13 cellular contexts compared by ENCODE assay signal in genomic region chr17:15510361-15510760, GRCh38. TPM values are rescaled to one million over a fixed set of nuclear protein-coding genes. Genes with fewer than 3 reads are reported as not detected.
A peak's percentile ranks its signal among the peaks of the same experiment; 100 is the strongest.
DNase-seq lines count a peak whose midpoint lies in the region; ATAC-seq, FAIRE-seq and TF ChIP-seq lines count a peak whose summit lies in the region.
"Had no signal": no experiment of that assay in that cellular context is flagged by ENCODE, and none has a peak within 500 bp of the region (broad histone marks: within the 10 kb centered on the region; RNA-seq: fewer than 3 reads in every experiment).

No MANE protein-coding gene starts in this region.

- H3K9me2 ChIP-seq in MM.1S (replicated peaks; ENCODE audit: insufficient read depth, low read length) = no peaks in the 10 kb centered on the region

- H2AFZ ChIP-seq in MM.1S (ENCODE audit: low read length) = no peak overlapping the region

- TF ChIP-seq EP300 in A549 (IDR thresholded peaks at IDR 0.05) = no peak

- H4K20me1 ChIP-seq in MM.1S (ENCODE audit: insufficient read depth, low read length) = no peaks in the 10 kb centered on the region

- no peaks in the 10 kb centered on the region for H3F3A ChIP-seq in MM.1S (ENCODE audit: insufficient read depth, low read length)

- no peaks in the 10 kb centered on the region for H3K36me3 ChIP-seq in MM.1S (replicated peaks; ENCODE audit: insufficient read depth, low read length)

- DNase-seq in A549 (ENCODE audit: low read depth in 1 of 2, low spot score in 1 of 2) (peak in 1 of 2 experiments; percentile 41), HFFc6 (peak; percentile 85), astrocyte of the hippocampus (ENCODE audit: low read depth, low spot score) (peak; percentile 88), glomerular visceral epithelial cell (ENCODE audit: extremely low spot score) (peak; percentile 42), Calu3 (no peak), MM.1S (no peak), hypothalamus (lab: John Stamatoyannopoulos, UW) (no peak)
- DNase-seq: activated naive CD4-positive, alpha-beta T cell had no signal

- no peak for TF ChIP-seq RAD21 in A549 (conservative IDR thresholded peaks at IDR 0.05 in 1 of 2, IDR thresholded peaks at IDR 0.05 in 1 of 2)

- H3K4me2 ChIP-seq in A549 = peak overlapping the region; percentile 9; the same call in 1 of the 3 replicates
- H3K4me2 ChIP-seq in MM.1S (ENCODE audit: low read depth, low read length) = no peak overlapping the region

- H3K4me3 Mint-ChIP-seq in HFFc6 (peak overlapping the region; percentile 25; the same call in 1 of the 2 replicates), Calu3 (ENCODE audit: low read depth, unreplicated experiment) (no peak overlapping the region)
- H3K4me3 Mint-ChIP-seq: neural crest cell had no signal

- peak overlapping the region; percentile 35 for H3K27ac Mint-ChIP-seq in HFFc6
- no peak overlapping the region for H3K27ac Mint-ChIP-seq in Calu3 (ENCODE audit: unreplicated experiment)

- 35% methylated on average over 3 of the region's 3 CpGs for WGBS in A549 (ENCODE audit: missing lambda C conversion rate)

- H3K79me2 ChIP-seq in MM.1S (ENCODE audit: low read length) = no peaks in the 10 kb centered on the region

- H3K27me3 Mint-ChIP-seq in HFFc6 (ENCODE audit: insufficient read depth) (peaks cover 1% of the 10 kb centered on the region; the same call in 1 of the 2 replicates), Calu3 (ENCODE audit: unreplicated experiment) (no peaks in the 10 kb centered on the region)

- no TSS peak for BruUV-seq in Calu3 (replicated peaks; lab: Mats Ljungman, UMichigan)

- CTCF ChIA-PET in A549 (lab: Yijun Ruan, JAX) = interaction anchor here (0.6 to 2.4 kb wide), 4 partner anchors 8 to 262 kb away, joined by 3 to 9 read pairs (median 7); no protein-coding TSS in a partner anchor
- CTCF ChIA-PET in Calu3 (lab: Charles Lee) = interaction anchor here (1.0 kb wide), 1 partner anchor 8 kb away, joined by 4 read pairs; no protein-coding TSS in a partner anchor

- peak; percentile 53 to 74; a peak in 4 of 6 replicates for ATAC-seq in A549
- ATAC-seq in GM21786 (IDR thresholded peaks at IDR 0.05; ENCODE audit: unreplicated experiment) = no peak
- ATAC-seq: left lobe of liver had no signal

- POLR2A ChIA-PET in A549 (lab: Yijun Ruan, JAX) = interaction anchor here (0.6 kb wide), 1 partner anchor 33 kb away, joined by 5 read pairs; no protein-coding TSS in a partner anchor

- H3K27ac ChIP-seq in A549 = no peak overlapping the region
- H3K27ac ChIP-seq in MM.1S (ENCODE audit: low read length) = no peak overlapping the region
- H3K27ac ChIP-seq: vagina had no signal

- H3K4me1 Mint-ChIP-seq in HFFc6 (ENCODE audit: low read depth) = peaks cover 74% of the 10 kb centered on the region
- H3K4me1 Mint-ChIP-seq in Calu3 (ENCODE audit: low read depth, unreplicated experiment) = peaks cover 7% of the 10 kb centered on the region

- no peak overlapping the region for H3K9ac ChIP-seq in MM.1S (ENCODE audit: low read length)

- peaks cover 11% of the 10 kb centered on the region for H3K9me3 Mint-ChIP-seq in HFFc6
- H3K9me3 Mint-ChIP-seq in Calu3 (ENCODE audit: low read depth, unreplicated experiment) = no peaks in the 10 kb centered on the region
- H3K9me3 Mint-ChIP-seq: neural crest cell had no signal

- H3K4me3 ChIP-seq in A549 (no peak overlapping the region), MM.1S (ENCODE audit: low read length) (no peak overlapping the region)
- H3K4me3 ChIP-seq: vagina had no signal

- TF ChIP-seq POLR2A in A549 (IDR thresholded peaks at IDR 0.05; ENCODE audit: low read length) = no peak

- intact Hi-C loops in Calu3 (cut with micrococcal nuclease; ENCODE audit: unreplicated experiment) = no loop called here

- TF ChIP-seq CTCF in A549 (IDR thresholded peaks at IDR 0.05) (no peak), HFFc6 (IDR thresholded peaks at IDR 0.05) (no peak), Calu3 (IDR thresholded peaks at IDR 0.05; ENCODE audit: unreplicated experiment) (no peak), MM.1S (IDR thresholded peaks at IDR 0.05; ENCODE audit: low read length) (no peak)

- H3K36me3 Mint-ChIP-seq in HFFc6 (ENCODE audit: low read depth) (peaks cover 31% of the 10 kb centered on the region), Calu3 (ENCODE audit: insufficient read depth, unreplicated experiment) (no peaks in the 10 kb centered on the region)

- FAIRE-seq in A549 (lab: Jason Lieb, UNC) = no peak
- FAIRE-seq: colon had no signal

- H3K4me1 ChIP-seq in A549 (peaks cover 11% of the 10 kb centered on the region), MM.1S (ENCODE audit: low read length) (no peaks in the 10 kb centered on the region)

- no peaks in the 10 kb centered on the region for H3K9me3 ChIP-seq in A549
- no peaks in the 10 kb centered on the region for H3K9me3 ChIP-seq in MM.1S (replicated peaks; ENCODE audit: insufficient read depth, low read length)
- H3K9me3 ChIP-seq: vagina had no signal

- H3K27me3 ChIP-seq in MM.1S (replicated peaks; ENCODE audit: insufficient read depth, low read length) = no peaks in the 10 kb centered on the region
- H3K27me3 ChIP-seq: vagina had no signal

TF ChIP-seq in A549, 52 proteins besides CTCF, POLR2A, EP300 and RAD21:
- no peak for TF ChIP-seq KDM5A (IDR thresholded peaks at IDR 0.05)
- TF ChIP-seq HOXB5 (CRISPR knock-in tag; IDR thresholded peaks at IDR 0.05) = no peak
- no peak for TF ChIP-seq HDAC2 (IDR thresholded peaks at IDR 0.05)
- TF ChIP-seq ZNF302 (CRISPR knock-in tag; IDR thresholded peaks at IDR 0.05) = no peak
- TF ChIP-seq HEYL (CRISPR knock-in tag; IDR thresholded peaks at IDR 0.05) = no peak
- TF ChIP-seq FOSL2 (IDR thresholded peaks at IDR 0.05) = no peak
- TF ChIP-seq FOSL2 (CRISPR knock-in tag; IDR thresholded peaks at IDR 0.05) = no peak
- no peak for TF ChIP-seq ZC3H11A (IDR thresholded peaks at IDR 0.05)
- TF ChIP-seq SREBF2 (IDR thresholded peaks at IDR 0.05) = no peak
- no peak for TF ChIP-seq MAX (IDR thresholded peaks at IDR 0.05)
- TF ChIP-seq RARB (CRISPR knock-in tag; IDR thresholded peaks at IDR 0.05) = no peak
- no peak for TF ChIP-seq CEBPB (IDR thresholded peaks at IDR 0.05)
- TF ChIP-seq REST (IDR thresholded peaks at IDR 0.05) = no peak
- TF ChIP-seq BCL3 (IDR thresholded peaks at IDR 0.05) = no peak
- TF ChIP-seq HOXB13 (CRISPR knock-in tag; IDR thresholded peaks at IDR 0.05; ENCODE audit: low read depth) = no peak
- TF ChIP-seq RCOR1 (IDR thresholded peaks at IDR 0.05; ENCODE audit: low read depth, low read length) = no peak

RNA-seq across cellular contexts. Expression of gene CDRT4, which starts 42.9 kb away (rescaled TPM):
- polyA plus RNA-seq in A549 (2011; rRNA removed) (5.4 and 6.0 TPM in 2 replicates), A549 (2017; fragmentation: RNase III; extraction: RNeasy Plus Mini Kit Qiagen cat#74134 plus additional on column Dnase treatment) (0.58 to 1.1 TPM (median 0.76 TPM) in 3 replicates)
- polyA plus RNA-seq in A549 (2012; cell fraction: cytosol; rRNA removed) = 0.50 and 0.93 TPM in 2 replicates
- 19.6 and 36.8 TPM in 2 replicates for polyA plus RNA-seq in A549 (2012; cell fraction: nucleus; rRNA removed)
- 7.4 and 10.3 TPM in 2 replicates for polyA minus RNA-seq in A549 (2011; rRNA and poly(A)+ RNA removed)
- total RNA-seq in HFFc6 (2021; fragmentation: NEBNext Ultra II Directional; extraction: Animal tissue kit (Norgen Biotek cat#: 25700)) = 1 to 10 TPM in 5 of 6 experiments, under 1 TPM in 1; 0.60 to 2.5 (median 1.3) TPM
- 1.3 and 2.8 TPM in 2 replicates for total RNA-seq in Calu3 (2022)

RNA-seq across cellular contexts. Expression of gene TVP23C, which starts 52.9 kb away (rescaled TPM):
- polyA plus RNA-seq in A549 (2011; rRNA removed) = 14.1 and 22.7 TPM in 2 replicates
- 2.3 and 2.6 TPM in 2 replicates for polyA plus RNA-seq in A549 (2012; cell fraction: cytosol; rRNA removed)
- polyA plus RNA-seq in A549 (2012; cell fraction: nucleus; rRNA removed) = 6.2 and 9.0 TPM in 2 replicates
- 17.5 to 21.0 TPM (median 19.9 TPM) in 3 replicates for polyA plus RNA-seq in A549 (2017; fragmentation: RNase III; extraction: RNeasy Plus Mini Kit Qiagen cat#74134 plus additional on column Dnase treatment)
- polyA minus RNA-seq in A549 (2011; rRNA and poly(A)+ RNA removed) = 20.7 and 33.8 TPM in 2 replicates
- 10 to 100 TPM in 5 of 6 experiments, 1 to 10 TPM in 1; 9.3 to 14.9 (median 12.4) TPM for total RNA-seq in HFFc6 (2021; fragmentation: NEBNext Ultra II Directional; extraction: Animal tissue kit (Norgen Biotek cat#: 25700))
- 7.4 and 7.7 TPM in 2 replicates for total RNA-seq in Calu3 (2022)

Comparison
In these comparisons a context has a peak if more than half of its experiments do, and no peak if none do; other contexts are left out.
1. DNase-seq: peak in HFFc6 (single experiment), astrocyte of the hippocampus (single experiment) and glomerular visceral epithelial cell (single experiment); none in Calu3 (single experiment), MM.1S (single experiment) and hypothalamus (0 of 51).